23 cellular contexts compared by ENCODE assay signal in the genomic region with DNA sequence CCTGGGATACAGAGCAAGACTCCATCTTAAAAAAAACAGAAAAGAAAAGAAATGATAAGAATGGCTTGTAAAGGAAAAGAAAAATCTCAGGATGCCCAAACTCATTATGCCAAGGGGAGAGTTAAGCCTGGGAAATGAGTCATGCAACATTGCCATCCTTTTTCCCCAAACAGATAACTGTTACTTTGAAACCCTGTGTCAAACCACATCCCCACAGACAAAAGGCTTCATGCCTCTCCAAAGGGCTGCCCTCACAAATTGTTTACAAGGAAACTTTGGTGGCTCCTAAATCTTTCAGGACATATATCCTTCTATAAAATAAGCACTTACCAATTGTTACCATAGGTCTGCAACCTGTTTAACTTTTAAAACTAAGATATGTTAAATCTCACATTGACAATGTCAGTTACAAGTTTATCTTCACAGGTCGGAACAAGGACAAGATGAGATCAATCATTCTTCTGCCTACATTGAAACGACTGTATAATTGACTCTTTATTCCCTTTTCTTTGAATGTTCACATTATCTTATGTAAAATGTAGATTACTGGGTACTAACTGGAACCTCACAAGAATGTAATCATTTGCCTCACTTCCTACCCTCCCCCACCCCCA. TPM values are rescaled to one million over a fixed set of nuclear protein-coding genes. Genes with fewer than 3 reads are reported as not detected.
A peak's percentile ranks its signal among the peaks of the same experiment; 100 is the strongest.
DNase-seq lines count a peak whose midpoint lies in the region; ATAC-seq, FAIRE-seq and TF ChIP-seq lines count a peak whose summit lies in the region.
"Had no signal": no experiment of that assay in that cellular context is flagged by ENCODE, and none has a peak within 500 bp of the region (broad histone marks: within the 10 kb centered on the region; RNA-seq: fewer than 3 reads in every experiment).

No MANE protein-coding gene starts in this region.

- H3K36me3 ChIP-seq in CD4-positive, CD25-positive, alpha-beta regulatory T cell (ENCODE audit: control insufficient read depth, insufficient read depth, low read length): no peaks in the 10 kb centered on the region
- H3K36me3 ChIP-seq in GM23338 (ENCODE audit: insufficient read depth) (no peaks in the 10 kb centered on the region), pancreas (no peaks in the 10 kb centered on the region)
- H3K36me3 ChIP-seq in effector memory CD4-positive, alpha-beta T cell (ENCODE audit: control insufficient read depth, insufficient read depth, low read length): no peaks in the 10 kb centered on the region

- FAIRE-seq in pancreas (lab: Jason Lieb, UNC): no peak
- FAIRE-seq: GM12891, RCC 7860 had no signal

- H3K9me3 Mint-ChIP-seq in CD4-positive, CD25-positive, alpha-beta regulatory T cell: peaks cover 0 to 4% (median 3%) of the 10 kb centered on the region in 7 donors
- H3K9me3 Mint-ChIP-seq in GM23338: peaks cover 39% of the 10 kb centered on the region
- H3K9me3 Mint-ChIP-seq in WTC11: peaks cover 37% of the 10 kb centered on the region

- H2AFZ ChIP-seq in GM23338: 0 out of 2 replicates have a peak overlapping the region, but pooled peaks have one; percentile 30
- H2AFZ ChIP-seq: parathyroid adenoma had no signal

- DNase-seq in CD4-positive, CD25-positive, alpha-beta regulatory T cell: peak in 1 of 3 donors; percentile 25
- no peak for DNase-seq in GM23338 (ENCODE audit: low spot score)
- no peak for DNase-seq in WTC11 (ENCODE audit: low spot score)
- DNase-seq in foreskin keratinocyte: peak in 1 of 2 donors; percentile 34
- DNase-seq in pancreas: no peak
- no peak for DNase-seq in NCI-H345 (lab: John Stamatoyannopoulos, UW)
- DNase-seq in activated CD8-positive, alpha-beta memory T cell treated with anti-CD3 and anti-CD28 coated beads, Interleukin-2, amount 50 U/mL, for 48 hours: no peak
- no peak for DNase-seq in effector memory CD4-positive, alpha-beta T cell
- DNase-seq: amygdala; DND-41; islet precursor cell; Karpas-422; mucosa of descending colon; NCI-H2029 treated with DMSO at 0.1 percent for 48 hours; NCI-H69; stimulated activated CD4-positive, alpha-beta T cell treated with anti-CD3 and anti-CD28 coated beads, Interleukin-12 subunit alpha, Interleukin-12 subunit beta, amount 100 ng/mL, for 4 hours; substantia nigra had no signal

- H3K4me2 ChIP-seq in GM23338: no peak overlapping the region

- peaks cover 2% of the 10 kb centered on the region; the same call in 1 of the 2 replicates for H3K9me2 ChIP-seq in GM23338 (ENCODE audit: insufficient read depth)

- H3K4me3 Mint-ChIP-seq in CD4-positive, CD25-positive, alpha-beta regulatory T cell: peak overlapping the region in 3 of 4 donors; percentile 7 to 43 (median 11)
- H3K4me3 Mint-ChIP-seq in GM23338 (no peak overlapping the region), WTC11 (no peak overlapping the region)
- H3K4me3 Mint-ChIP-seq: B cell had no signal

- TF ChIP-seq CTCF in GM23338 (conservative IDR thresholded peaks at IDR 0.05; ENCODE audit: low read depth in 2 of 2) (no peak), WTC11 (IDR thresholded peaks at IDR 0.05) (no peak), foreskin keratinocyte (conservative IDR thresholded peaks at IDR 0.05) (no peak), pancreas (IDR thresholded peaks at IDR 0.05) (no peak)

- POLR2A ChIA-PET in WTC11 (lab: Charles Lee): no interaction called here

- H3K27me3 ChIP-seq in CD4-positive, CD25-positive, alpha-beta regulatory T cell (ENCODE audit: control insufficient read depth, insufficient read depth, low read length): no peaks in the 10 kb centered on the region
- H3K27me3 ChIP-seq in GM23338 (ENCODE audit: insufficient read depth): no peaks in the 10 kb centered on the region
- no peaks in the 10 kb centered on the region for H3K27me3 ChIP-seq in foreskin keratinocyte
- H3K27me3 ChIP-seq in pancreas: no peaks in the 10 kb centered on the region
- H3K27me3 ChIP-seq in effector memory CD4-positive, alpha-beta T cell (replicated peaks; ENCODE audit: control insufficient read depth, insufficient read depth, low read length, poor library complexity, severe bottlenecking): no peaks in the 10 kb centered on the region

- no peaks in the 10 kb centered on the region for H3K9me3 ChIP-seq in CD4-positive, CD25-positive, alpha-beta regulatory T cell (ENCODE audit: control insufficient read depth in 2 of 2, low read length in 2 of 2)
- no peaks in the 10 kb centered on the region for H3K9me3 ChIP-seq in pancreas
- H3K9me3 ChIP-seq in effector memory CD4-positive, alpha-beta T cell (ENCODE audit: control insufficient read depth, low read length): no peaks in the 10 kb centered on the region
- H3K9me3 ChIP-seq: mucosa of descending colon had no signal

- H3K4me3 ChIP-seq in CD4-positive, CD25-positive, alpha-beta regulatory T cell (ENCODE audit: low read depth, low read length): no peak overlapping the region
- H3K4me3 ChIP-seq in GM23338 (no peak overlapping the region), pancreas (no peak overlapping the region)
- no peak overlapping the region for H3K4me3 ChIP-seq in effector memory CD4-positive, alpha-beta T cell (ENCODE audit: insufficient read depth, low read depth, low read length, poor library complexity, severe bottlenecking)
- H3K4me3 ChIP-seq: mucosa of descending colon had no signal

- intact Hi-C loops in pancreas (cut with DNase I): no loop called here

- peak overlapping the region; percentile 59 for H3K27ac ChIP-seq in CD4-positive, CD25-positive, alpha-beta regulatory T cell (ENCODE audit: insufficient read depth, low read length, poor library complexity, severe bottlenecking)
- H3K27ac ChIP-seq in GM23338 (ENCODE audit: low read depth) (no peak overlapping the region), foreskin keratinocyte (no peak overlapping the region), pancreas (no peak overlapping the region)
- H3K27ac ChIP-seq in effector memory CD4-positive, alpha-beta T cell (ENCODE audit: insufficient read depth, low read length, poor library complexity, severe bottlenecking): no peak overlapping the region
- H3K27ac ChIP-seq: epithelial cell of prostate, parathyroid adenoma had no signal

- no peaks in the 10 kb centered on the region for H3K27me3 Mint-ChIP-seq in CD4-positive, CD25-positive, alpha-beta regulatory T cell
- H3K27me3 Mint-ChIP-seq in GM23338 (ENCODE audit: insufficient read depth, low read depth, poor library complexity): no peaks in the 10 kb centered on the region
- peaks cover 4% of the 10 kb centered on the region; the same call in 1 of the 2 replicates for H3K27me3 Mint-ChIP-seq in WTC11 (ENCODE audit: low read depth)

- CTCF ChIA-PET in WTC11 (lab: Charles Lee): no interaction called here

- H3K4me1 ChIP-seq in CD4-positive, CD25-positive, alpha-beta regulatory T cell (ENCODE audit: control insufficient read depth, insufficient read depth, low read length, poor library complexity, severe bottlenecking): peaks cover 25% of the 10 kb centered on the region
- H3K4me1 ChIP-seq in GM23338 (ENCODE audit: insufficient read depth) (peaks cover 17% of the 10 kb centered on the region), foreskin keratinocyte (peaks cover 9% of the 10 kb centered on the region), pancreas (no peaks in the 10 kb centered on the region)
- peaks cover 13% of the 10 kb centered on the region for H3K4me1 ChIP-seq in effector memory CD4-positive, alpha-beta T cell (ENCODE audit: control insufficient read depth, insufficient read depth, low read length, poor library complexity, severe bottlenecking)
- H3K4me1 ChIP-seq: parathyroid adenoma had no signal

- peaks cover 4% of the 10 kb centered on the region for H3K36me3 Mint-ChIP-seq in CD4-positive, CD25-positive, alpha-beta regulatory T cell
- peaks cover 29% of the 10 kb centered on the region for H3K36me3 Mint-ChIP-seq in GM23338 (ENCODE audit: low read depth)
- H3K36me3 Mint-ChIP-seq in WTC11: peaks cover 31% of the 10 kb centered on the region

- 8 to 12% methylated on average over 2 of the region's 2 CpGs for WGBS in pancreas, 2 donors

- H3K79me2 ChIP-seq in GM23338 (replicated peaks; ENCODE audit: insufficient read depth): no peaks in the 10 kb centered on the region
- H3K79me2 ChIP-seq: parathyroid adenoma had no signal

- peak overlapping the region; percentile 92 to 97 (median 92) for H3K27ac Mint-ChIP-seq in CD4-positive, CD25-positive, alpha-beta regulatory T cell
- H3K27ac Mint-ChIP-seq in GM23338 (no peak overlapping the region; the same call in 1 of the 2 replicates), WTC11 (peak overlapping the region; percentile 69; the same call in 1 of the 2 replicates)
- H3K27ac Mint-ChIP-seq: B cell had no signal

- peaks cover 7 to 39% (median 31%) of the 10 kb centered on the region in 4 donors for H3K4me1 Mint-ChIP-seq in CD4-positive, CD25-positive, alpha-beta regulatory T cell
- H3K4me1 Mint-ChIP-seq in GM23338 (peaks cover 17% of the 10 kb centered on the region; the same call in 2 of the 3 replicates), WTC11 (peaks cover 38% of the 10 kb centered on the region)
- H3K4me1 Mint-ChIP-seq: B cell had no signal

- H4K20me1 ChIP-seq in GM23338 (replicated peaks; ENCODE audit: insufficient read depth): no peaks in the 10 kb centered on the region

- ATAC-seq in CD4-positive, CD25-positive, alpha-beta regulatory T cell (ENCODE audit: low read depth in 2 of 2): peak; percentile 32 to 41
- ATAC-seq in GM23338: no peak
- ATAC-seq in WTC11: no peak
- peak; percentile 35 for ATAC-seq in foreskin keratinocyte
- ATAC-seq in pancreas: no peak
- ATAC-seq: HCT116, mucosa of descending colon had no signal

- H3F3A ChIP-seq in GM23338 (replicated peaks; ENCODE audit: low read depth): no peaks in the 10 kb centered on the region

RNA-seq across cellular contexts. Expression of a gene that starts 18.6 kb away (rescaled TPM):
- 49.9 TPM for total RNA-seq in CD4-positive, CD25-positive, alpha-beta regulatory T cell
- 10 to 100 TPM in 1 of 4 donors, 1 to 10 TPM in 3; 7.8 to 12.5 (median 9.6) TPM for polyA plus RNA-seq in CD4-positive, CD25-positive, alpha-beta regulatory T cell
- total RNA-seq in GM23338 (2014; rRNA removed; shearing (Covaris generic)): 9.0 and 11.0 TPM in 2 replicates
- polyA plus RNA-seq in GM23338 (2016; fragmentation: Nextera tagmentation; extraction: Ambion mirVana) (4.5 and 5.0 TPM in 2 replicates), foreskin keratinocyte (0.92 and 1.3 TPM in 2 replicates), pancreas (10 to 100 TPM in 1 of 2 donors, 1 to 10 TPM in 1; 6.7 to 13.3 TPM)
- total RNA-seq in WTC11 (2021) (9.6 to 10.5 TPM (median 10.2 TPM) in 3 replicates), foreskin keratinocyte (6.0 and 6.4 TPM in 2 replicates), pancreas (10 to 100 TPM in 1 of 6 donors, 1 to 10 TPM in 5; 5.7 to 13.7 (median 8.6) TPM)

RNA-seq across cellular contexts. Expression of a gene that starts 30.1 kb away (rescaled TPM):
- 29.4 TPM for total RNA-seq in CD4-positive, CD25-positive, alpha-beta regulatory T cell
- polyA plus RNA-seq in CD4-positive, CD25-positive, alpha-beta regulatory T cell: 10 to 100 TPM; 41.3 to 47.0 (median 43.4) TPM
- total RNA-seq in GM23338 (2014; rRNA removed; shearing (Covaris generic)): 59.7 and 61.9 TPM in 2 replicates
- 133 and 145 TPM in 2 replicates for polyA plus RNA-seq in GM23338 (2016; fragmentation: Nextera tagmentation; extraction: Ambion mirVana)
- 35.2 to 41.7 TPM (median 36.3 TPM) in 3 replicates for total RNA-seq in WTC11 (2021)
- total RNA-seq in foreskin keratinocyte: 29.6 and 30.9 TPM in 2 replicates
- 25.1 and 28.1 TPM in 2 replicates for polyA plus RNA-seq in foreskin keratinocyte
- total RNA-seq in pancreas: 1 to 10 TPM; 4.4 to 8.4 (median 6.8) TPM
- 1 to 10 TPM; 3.7 to 8.1 TPM for polyA plus RNA-seq in pancreas

RNA-seq across cellular contexts. Expression of a gene that starts 42.4 kb away (rescaled TPM):
- 144 TPM for total RNA-seq in CD4-positive, CD25-positive, alpha-beta regulatory T cell
- polyA plus RNA-seq in CD4-positive, CD25-positive, alpha-beta regulatory T cell: 100 to 1,000 TPM in 3 of 4 donors, 10 to 100 TPM in 1; 99.8 to 125 (median 109) TPM
- 134 and 139 TPM in 2 replicates for total RNA-seq in GM23338 (2014; rRNA removed; shearing (Covaris generic))
- polyA plus RNA-seq in GM23338 (2016; fragmentation: Nextera tagmentation; extraction: Ambion mirVana) (151 and 185 TPM in 2 replicates), foreskin keratinocyte (88.7 and 101 TPM in 2 replicates), pancreas (10 to 100 TPM; 35.5 to 66.1 TPM)
- total RNA-seq in WTC11 (2021) (187 to 193 TPM (median 192 TPM) in 3 replicates), foreskin keratinocyte (117 TPM in 2 replicates), pancreas (10 to 100 TPM; 50.7 to 71.2 (median 65.5) TPM)

Comparison
In these comparisons a context has a peak if more than half of its experiments do, and no peak if none do; other contexts are left out.
1. ATAC-seq: peak in CD4-positive, CD25-positive, alpha-beta regulatory T cell (2 of 2) and foreskin keratinocyte (single experiment); none in GM23338 (single experiment), WTC11 (single experiment) and pancreas (0 of 4).
2. H3K4me3 Mint-ChIP-seq: peak in CD4-positive, CD25-positive, alpha-beta regulatory T cell (3 of 4); none in GM23338 (single experiment) and WTC11 (single experiment).